In the genomic region with DNA sequence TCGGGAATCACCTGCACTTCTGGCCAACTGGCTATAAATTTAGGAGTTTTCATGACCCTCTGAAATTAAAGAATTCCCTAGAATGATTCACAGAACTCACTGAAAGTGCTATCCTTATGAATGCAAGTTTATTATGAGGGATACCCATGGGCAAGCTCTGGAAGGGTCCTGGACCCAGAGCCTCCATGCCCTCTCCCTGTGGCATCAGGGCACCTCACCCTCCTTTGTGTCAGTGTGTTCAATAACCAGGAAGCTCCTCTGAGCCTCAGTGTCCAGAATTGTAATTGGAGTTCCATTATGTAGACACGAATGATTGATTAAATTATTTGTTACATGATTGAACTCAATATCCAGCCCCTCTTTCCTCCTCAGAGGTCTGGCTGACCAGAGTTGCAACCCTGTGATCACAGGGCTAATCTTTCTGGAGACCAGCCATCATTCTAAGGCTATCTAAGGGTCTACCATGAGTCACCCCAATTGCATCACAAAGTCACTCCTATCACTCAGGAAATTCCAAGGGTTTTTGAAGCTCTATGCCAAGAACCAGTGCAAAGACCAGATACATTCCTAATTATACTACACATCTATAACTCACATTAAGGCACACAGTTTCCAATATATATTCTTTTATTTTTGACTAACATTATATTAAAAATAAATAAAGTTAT, we compare ENCODE assay signal across 1 cellular context.
TF ChIP-seq lines count a peak whose summit lies in the region.

No MANE protein-coding gene starts in this region.

TF ChIP-seq in SK-N-SH, 30 proteins besides CTCF, POLR2A, EP300 and RAD21 (continued from another document):
- TF ChIP-seq, protein P1, sequence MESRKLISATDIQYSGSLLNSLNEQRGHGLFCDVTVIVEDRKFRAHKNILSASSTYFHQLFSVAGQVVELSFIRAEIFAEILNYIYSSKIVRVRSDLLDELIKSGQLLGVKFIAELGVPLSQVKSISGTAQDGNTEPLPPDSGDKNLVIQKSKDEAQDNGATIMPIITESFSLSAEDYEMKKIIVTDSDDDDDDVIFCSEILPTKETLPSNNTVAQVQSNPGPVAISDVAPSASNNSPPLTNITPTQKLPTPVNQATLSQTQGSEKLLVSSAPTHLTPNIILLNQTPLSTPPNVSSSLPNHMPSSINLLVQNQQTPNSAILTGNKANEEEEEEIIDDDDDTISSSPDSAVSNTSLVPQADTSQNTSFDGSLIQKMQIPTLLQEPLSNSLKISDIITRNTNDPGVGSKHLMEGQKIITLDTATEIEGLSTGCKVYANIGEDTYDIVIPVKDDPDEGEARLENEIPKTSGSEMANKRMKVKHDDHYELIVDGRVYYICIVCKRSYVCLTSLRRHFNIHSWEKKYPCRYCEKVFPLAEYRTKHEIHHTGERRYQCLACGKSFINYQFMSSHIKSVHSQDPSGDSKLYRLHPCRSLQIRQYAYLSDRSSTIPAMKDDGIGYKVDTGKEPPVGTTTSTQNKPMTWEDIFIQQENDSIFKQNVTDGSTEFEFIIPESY (IDR thresholded peaks at IDR 0.05; ENCODE audit: borderline replicate concordance, low read depth): peak; percentile 51; the same call in 1 of the 2 replicates
- TF ChIP-seq FOXJ3 (CRISPR knock-in tag; IDR thresholded peaks at IDR 0.05) (no peak), NRF1 (IDR thresholded peaks at IDR 0.05; ENCODE audit: low read depth, low read length) (no peak), RCOR1 (IDR thresholded peaks at IDR 0.05; ENCODE audit: low read length) (no peak), CHD2 (IDR thresholded peaks at IDR 0.05; ENCODE audit: low read length, partially characterized antibody) (no peak), SMC3 (IDR thresholded peaks at IDR 0.05; ENCODE audit: low read depth, low read length) (no peak), RFX5 (IDR thresholded peaks at IDR 0.05; ENCODE audit: low read length) (no peak), YY1 (IDR thresholded peaks at IDR 0.05; ENCODE audit: low read depth) (no peak), JUND (IDR thresholded peaks at IDR 0.05) (peak; percentile 97), TEAD4 (IDR thresholded peaks at IDR 0.05; ENCODE audit: borderline replicate concordance, insufficient read depth) (peak; percentile 91), MXI1 (IDR thresholded peaks at IDR 0.05; ENCODE audit: low read depth, low read length) (no peak), TCF12 (IDR thresholded peaks at IDR 0.05) (peak; percentile 91), TAF1 (IDR thresholded peaks at IDR 0.05; ENCODE audit: borderline replicate concordance, low read depth, low read length) (no peak), MEF2A (IDR thresholded peaks at IDR 0.05; ENCODE audit: borderline replicate concordance, low read depth) (peak; percentile 74; the same call in 1 of the 2 replicates), FOXM1 (IDR thresholded peaks at IDR 0.05; ENCODE audit: low read depth) (no peak), POLR2AphosphoS5 (IDR thresholded peaks at IDR 0.05; ENCODE audit: low read depth, low read length) (peak; percentile 86; the same call in 1 of the 2 replicates), FOSL2 (IDR thresholded peaks at IDR 0.05; ENCODE audit: borderline replicate concordance, low read depth) (peak; percentile 98), NFIC (IDR thresholded peaks at IDR 0.05; ENCODE audit: borderline replicate concordance) (peak; percentile 99), RXRA (IDR thresholded peaks at IDR 0.05; ENCODE audit: borderline replicate concordance, low read depth) (peak; percentile 95)
- TF ChIP-seq, protein P2, sequence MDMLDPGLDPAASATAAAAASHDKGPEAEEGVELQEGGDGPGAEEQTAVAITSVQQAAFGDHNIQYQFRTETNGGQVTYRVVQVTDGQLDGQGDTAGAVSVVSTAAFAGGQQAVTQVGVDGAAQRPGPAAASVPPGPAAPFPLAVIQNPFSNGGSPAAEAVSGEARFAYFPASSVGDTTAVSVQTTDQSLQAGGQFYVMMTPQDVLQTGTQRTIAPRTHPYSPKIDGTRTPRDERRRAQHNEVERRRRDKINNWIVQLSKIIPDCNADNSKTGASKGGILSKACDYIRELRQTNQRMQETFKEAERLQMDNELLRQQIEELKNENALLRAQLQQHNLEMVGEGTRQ (IDR thresholded peaks at IDR 0.05; ENCODE audit: borderline replicate concordance, low read depth, low read length): no peak
- TF ChIP-seq, protein P3, sequence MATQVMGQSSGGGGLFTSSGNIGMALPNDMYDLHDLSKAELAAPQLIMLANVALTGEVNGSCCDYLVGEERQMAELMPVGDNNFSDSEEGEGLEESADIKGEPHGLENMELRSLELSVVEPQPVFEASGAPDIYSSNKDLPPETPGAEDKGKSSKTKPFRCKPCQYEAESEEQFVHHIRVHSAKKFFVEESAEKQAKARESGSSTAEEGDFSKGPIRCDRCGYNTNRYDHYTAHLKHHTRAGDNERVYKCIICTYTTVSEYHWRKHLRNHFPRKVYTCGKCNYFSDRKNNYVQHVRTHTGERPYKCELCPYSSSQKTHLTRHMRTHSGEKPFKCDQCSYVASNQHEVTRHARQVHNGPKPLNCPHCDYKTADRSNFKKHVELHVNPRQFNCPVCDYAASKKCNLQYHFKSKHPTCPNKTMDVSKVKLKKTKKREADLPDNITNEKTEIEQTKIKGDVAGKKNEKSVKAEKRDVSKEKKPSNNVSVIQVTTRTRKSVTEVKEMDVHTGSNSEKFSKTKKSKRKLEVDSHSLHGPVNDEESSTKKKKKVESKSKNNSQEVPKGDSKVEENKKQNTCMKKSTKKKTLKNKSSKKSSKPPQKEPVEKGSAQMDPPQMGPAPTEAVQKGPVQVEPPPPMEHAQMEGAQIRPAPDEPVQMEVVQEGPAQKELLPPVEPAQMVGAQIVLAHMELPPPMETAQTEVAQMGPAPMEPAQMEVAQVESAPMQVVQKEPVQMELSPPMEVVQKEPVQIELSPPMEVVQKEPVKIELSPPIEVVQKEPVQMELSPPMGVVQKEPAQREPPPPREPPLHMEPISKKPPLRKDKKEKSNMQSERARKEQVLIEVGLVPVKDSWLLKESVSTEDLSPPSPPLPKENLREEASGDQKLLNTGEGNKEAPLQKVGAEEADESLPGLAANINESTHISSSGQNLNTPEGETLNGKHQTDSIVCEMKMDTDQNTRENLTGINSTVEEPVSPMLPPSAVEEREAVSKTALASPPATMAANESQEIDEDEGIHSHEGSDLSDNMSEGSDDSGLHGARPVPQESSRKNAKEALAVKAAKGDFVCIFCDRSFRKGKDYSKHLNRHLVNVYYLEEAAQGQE (IDR thresholded peaks at IDR 0.05; ENCODE audit: low read depth, low read length): no peak
- TF ChIP-seq, protein P4, sequence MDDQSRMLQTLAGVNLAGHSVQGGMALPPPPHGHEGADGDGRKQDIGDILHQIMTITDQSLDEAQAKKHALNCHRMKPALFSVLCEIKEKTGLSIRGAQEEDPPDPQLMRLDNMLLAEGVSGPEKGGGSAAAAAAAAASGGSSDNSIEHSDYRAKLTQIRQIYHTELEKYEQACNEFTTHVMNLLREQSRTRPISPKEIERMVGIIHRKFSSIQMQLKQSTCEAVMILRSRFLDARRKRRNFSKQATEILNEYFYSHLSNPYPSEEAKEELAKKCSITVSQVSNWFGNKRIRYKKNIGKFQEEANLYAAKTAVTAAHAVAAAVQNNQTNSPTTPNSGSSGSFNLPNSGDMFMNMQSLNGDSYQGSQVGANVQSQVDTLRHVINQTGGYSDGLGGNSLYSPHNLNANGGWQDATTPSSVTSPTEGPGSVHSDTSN (IDR thresholded peaks at IDR 0.05): peak; percentile 88
- TF ChIP-seq, protein P5, sequence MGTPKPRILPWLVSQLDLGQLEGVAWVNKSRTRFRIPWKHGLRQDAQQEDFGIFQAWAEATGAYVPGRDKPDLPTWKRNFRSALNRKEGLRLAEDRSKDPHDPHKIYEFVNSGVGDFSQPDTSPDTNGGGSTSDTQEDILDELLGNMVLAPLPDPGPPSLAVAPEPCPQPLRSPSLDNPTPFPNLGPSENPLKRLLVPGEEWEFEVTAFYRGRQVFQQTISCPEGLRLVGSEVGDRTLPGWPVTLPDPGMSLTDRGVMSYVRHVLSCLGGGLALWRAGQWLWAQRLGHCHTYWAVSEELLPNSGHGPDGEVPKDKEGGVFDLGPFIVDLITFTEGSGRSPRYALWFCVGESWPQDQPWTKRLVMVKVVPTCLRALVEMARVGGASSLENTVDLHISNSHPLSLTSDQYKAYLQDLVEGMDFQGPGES (IDR thresholded peaks at IDR 0.05; ENCODE audit: low read depth, low read length): no peak
- TF ChIP-seq, protein P6, sequence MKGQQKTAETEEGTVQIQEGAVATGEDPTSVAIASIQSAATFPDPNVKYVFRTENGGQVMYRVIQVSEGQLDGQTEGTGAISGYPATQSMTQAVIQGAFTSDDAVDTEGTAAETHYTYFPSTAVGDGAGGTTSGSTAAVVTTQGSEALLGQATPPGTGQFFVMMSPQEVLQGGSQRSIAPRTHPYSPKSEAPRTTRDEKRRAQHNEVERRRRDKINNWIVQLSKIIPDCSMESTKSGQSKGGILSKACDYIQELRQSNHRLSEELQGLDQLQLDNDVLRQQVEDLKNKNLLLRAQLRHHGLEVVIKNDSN (IDR thresholded peaks at IDR 0.05; ENCODE audit: borderline replicate concordance, low read depth): no peak
- TF ChIP-seq, protein P7, sequence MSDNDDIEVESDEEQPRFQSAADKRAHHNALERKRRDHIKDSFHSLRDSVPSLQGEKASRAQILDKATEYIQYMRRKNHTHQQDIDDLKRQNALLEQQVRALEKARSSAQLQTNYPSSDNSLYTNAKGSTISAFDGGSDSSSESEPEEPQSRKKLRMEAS (IDR thresholded peaks at IDR 0.05; ENCODE audit: low read depth): 0 out of 2 replicates have a peak, but pooled peaks have one; percentile 23
